12 cellular contexts compared by ENCODE assay signal in the genomic region with DNA sequence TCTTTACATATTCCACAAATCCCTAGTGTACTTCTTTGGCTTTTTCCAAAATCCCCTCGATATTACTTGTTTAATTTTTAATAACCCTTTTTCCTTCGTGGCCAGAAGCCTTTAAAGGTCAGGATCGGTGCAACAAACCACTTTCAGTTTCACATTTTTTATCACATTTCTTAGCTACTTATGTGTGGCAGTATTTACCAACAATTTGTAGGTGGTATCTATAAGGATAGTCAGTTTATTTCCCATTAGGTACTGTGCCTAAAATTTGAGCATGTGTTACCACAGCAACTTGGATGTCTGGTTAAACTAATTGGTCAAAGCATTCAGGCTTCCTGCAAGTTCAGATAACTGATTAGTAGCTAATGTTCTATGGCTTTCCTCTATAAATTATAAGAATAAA.
DNase-seq lines count a peak whose midpoint lies in the region; ATAC-seq and TF ChIP-seq lines count a peak whose summit lies in the region.
"Had no signal": no experiment of that assay in that cellular context is flagged by ENCODE, and none has a peak within 500 bp of the region (broad histone marks: within the 10 kb centered on the region; RNA-seq: fewer than 3 reads in every experiment).

No MANE protein-coding gene starts in this region.

- H3K4me3 ChIP-seq in fibroblast of mammary gland (ENCODE audit: control insufficient read depth, low read depth, low read length), result peak overlapping the region; percentile 15
- peak overlapping the region; percentile 62 for H3K4me3 ChIP-seq in thoracic aorta
- H3K4me3 ChIP-seq in CD8-positive, alpha-beta memory T cell (ENCODE audit: low read length), result no peak overlapping the region

- no peak overlapping the region for H3K27ac ChIP-seq in thoracic aorta
- no peak overlapping the region for H3K27ac ChIP-seq in CD8-positive, alpha-beta memory T cell (ENCODE audit: low read depth, low read length)

- TF ChIP-seq CTCF in fibroblast of mammary gland (conservative IDR thresholded peaks at IDR 0.05; ENCODE audit: control insufficient read depth, insufficient read depth, low read depth, low read length), result no peak
- no peak for TF ChIP-seq CTCF in thoracic aorta (IDR thresholded peaks at IDR 0.05)

- H3K4me3 Mint-ChIP-seq in CD8-positive, alpha-beta memory T cell, result no peak overlapping the region
- H3K4me3 Mint-ChIP-seq: activated T-helper 17 cell treated with anti-CD3 and anti-CD28 coated beads, Interleukin-2, amount 50 U/mL, for 72 hours had no signal

- peaks cover 0 to 5% (median 0%) of the 10 kb centered on the region in 5 donors for H3K9me3 Mint-ChIP-seq in CD8-positive, alpha-beta memory T cell

- no peaks in the 10 kb centered on the region for H3K36me3 ChIP-seq in thoracic aorta
- no peaks in the 10 kb centered on the region for H3K36me3 ChIP-seq in CD8-positive, alpha-beta memory T cell (ENCODE audit: insufficient read depth, low read length)

- peaks cover 0 to 8% of the 10 kb centered on the region in 2 donors for H3K4me1 ChIP-seq in thoracic aorta (ENCODE audit: control insufficient read depth in 1 of 2, low read depth in 2 of 2)
- H3K4me1 ChIP-seq in CD8-positive, alpha-beta memory T cell (ENCODE audit: insufficient read depth, low read length), result no peaks in the 10 kb centered on the region

- no peaks in the 10 kb centered on the region for H3K27me3 Mint-ChIP-seq in CD8-positive, alpha-beta memory T cell
- H3K27me3 Mint-ChIP-seq: activated T-helper 17 cell treated with anti-CD3 and anti-CD28 coated beads, Interleukin-2, amount 50 U/mL, for 72 hours had no signal

- CTCF ChIA-PET in CD8-positive, alpha-beta memory T cell (lab: Charles Lee), result no interaction called here

- ATAC-seq in Right ventricle myocardium superior (ENCODE audit: poor library complexity), result peak; percentile 23
- ATAC-seq in left ventricle myocardium superior, result no peak
- ATAC-seq in HG03196 (IDR thresholded peaks at IDR 0.05; ENCODE audit: unreplicated experiment), result peak; percentile 71
- no peak for ATAC-seq in thoracic aorta (ENCODE audit: insufficient number of reproducible peaks, low FRiP score, low read depth)
- no peak for ATAC-seq in GM21390 (IDR thresholded peaks at IDR 0.05; ENCODE audit: unreplicated experiment)
- ATAC-seq: activated T-helper 17 cell treated with anti-CD3 and anti-CD28 coated beads, Interleukin-2, amount 50 U/mL, for 72 hours had no signal

- no peaks in the 10 kb centered on the region for H3K36me3 Mint-ChIP-seq in CD8-positive, alpha-beta memory T cell

- DNase-seq in Right ventricle myocardium superior, result no peak
- no peak for DNase-seq in left ventricle myocardium superior
- DNase-seq in fibroblast of mammary gland (ENCODE audit: low read depth), result no peak
- no peak for DNase-seq in thoracic aorta (ENCODE audit: low spot score)
- no peak for DNase-seq in CD8-positive, alpha-beta memory T cell
- no peak for DNase-seq in D341Med (ENCODE audit: low spot score)
- DNase-seq: effector memory CD4-positive, alpha-beta T cell; mammary epithelial cell; NCI-H187 had no signal

- POLR2A ChIA-PET in CD8-positive, alpha-beta memory T cell (lab: Charles Lee), result no interaction called here

- H3K27ac Mint-ChIP-seq in CD8-positive, alpha-beta memory T cell, result no peak overlapping the region
- H3K27ac Mint-ChIP-seq: activated T-helper 17 cell treated with anti-CD3 and anti-CD28 coated beads, Interleukin-2, amount 50 U/mL, for 72 hours had no signal

- no peaks in the 10 kb centered on the region for H3K9me3 ChIP-seq in thoracic aorta
- no peaks in the 10 kb centered on the region for H3K9me3 ChIP-seq in CD8-positive, alpha-beta memory T cell (ENCODE audit: low read length)

- intact Hi-C loops in Right ventricle myocardium superior (cut with DNase I), result no loop called here
- intact Hi-C loops in left ventricle myocardium superior (cut with micrococcal nuclease), result no loop called here

- no peaks in the 10 kb centered on the region for H3K27me3 ChIP-seq in thoracic aorta (replicated peaks; ENCODE audit: insufficient read depth)
- H3K27me3 ChIP-seq in CD8-positive, alpha-beta memory T cell (ENCODE audit: insufficient read depth, low read length, poor library complexity, severe bottlenecking), result no peaks in the 10 kb centered on the region

- peaks cover 0 to 5% (median 0%) of the 10 kb centered on the region in 3 donors for H3K4me1 Mint-ChIP-seq in CD8-positive, alpha-beta memory T cell
- H3K4me1 Mint-ChIP-seq: activated T-helper 17 cell treated with anti-CD3 and anti-CD28 coated beads, Interleukin-2, amount 50 U/mL, for 72 hours had no signal

Comparison
In these comparisons a context has a peak if more than half of its experiments do, and no peak if none do; other contexts are left out.
1. ATAC-seq: peak in Right ventricle myocardium superior (single experiment) and HG03196 (single experiment); none in left ventricle myocardium superior (single experiment), thoracic aorta (single experiment) and GM21390 (single experiment).